In the genomic region with DNA sequence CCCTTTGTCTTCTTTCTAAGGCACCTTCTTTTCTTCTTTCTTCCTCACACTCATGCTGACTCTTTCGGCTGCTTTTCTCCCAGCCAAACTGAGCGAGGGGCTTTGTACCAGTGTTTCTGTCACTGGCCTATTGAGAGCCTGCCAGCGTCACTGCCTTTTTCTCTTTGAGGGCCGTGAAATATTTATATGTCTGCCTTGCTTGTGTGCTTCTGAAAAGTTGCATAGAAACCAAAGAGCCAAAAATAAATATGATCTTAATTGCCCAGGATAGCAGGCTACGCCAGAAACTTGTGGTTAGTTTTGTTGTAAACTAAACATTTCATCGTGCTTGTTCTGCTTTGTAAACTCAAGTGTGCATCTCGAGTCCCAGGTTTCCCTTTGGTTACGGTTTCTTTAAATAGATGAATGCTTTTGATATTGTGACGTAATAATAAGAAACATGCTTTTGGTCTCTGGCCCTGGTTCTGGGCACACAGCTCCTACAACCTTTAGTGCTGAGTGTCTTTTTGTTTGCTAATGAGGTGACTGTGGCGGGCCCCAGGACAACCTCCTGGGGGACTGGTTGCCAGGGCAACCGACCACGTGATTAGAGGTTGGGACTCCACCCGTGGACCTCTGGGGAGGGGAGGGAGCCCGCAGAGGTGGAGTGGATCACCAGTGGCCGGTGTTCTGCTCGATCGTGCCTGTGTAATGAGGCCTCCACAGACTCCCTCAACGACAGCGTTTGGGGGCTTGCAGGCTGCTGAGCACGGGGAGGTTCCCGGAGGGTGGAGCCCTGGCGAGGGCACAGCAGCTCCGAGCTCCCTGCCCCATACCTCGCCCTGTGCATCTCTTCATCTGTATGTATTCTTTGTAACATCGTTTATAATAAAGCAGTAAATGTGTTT, we compare ENCODE assay signal across 8 cellular contexts. TPM values are rescaled to one million over a fixed set of nuclear protein-coding genes. Genes with fewer than 3 reads are reported as not detected.
A peak's percentile ranks its signal among the peaks of the same experiment; 100 is the strongest.
DNase-seq lines count a peak whose midpoint lies in the region; ATAC-seq and TF ChIP-seq lines count a peak whose summit lies in the region.

No MANE protein-coding gene starts in this region.

- H3K4me3 ChIP-seq in brain microvascular endothelial cell (ENCODE audit: low read depth, low read length), result peak overlapping the region; percentile 22
- H3K4me3 ChIP-seq in suprapubic skin, result peak overlapping the region; percentile 24

- intact Hi-C loops in left colon (cut with DNase I, micrococcal nuclease), result no loop called here

- H3K27me3 ChIP-seq in brain microvascular endothelial cell (replicated peaks) (no peaks in the 10 kb centered on the region), suprapubic skin (no peaks in the 10 kb centered on the region)

- H3K36me3 ChIP-seq in brain microvascular endothelial cell (replicated peaks), result no peaks in the 10 kb centered on the region
- no peaks in the 10 kb centered on the region for H3K36me3 ChIP-seq in suprapubic skin

- 17% methylated on average over 16 of the region's 25 CpGs for WGBS in suprapubic skin

- TF ChIP-seq POLR2A in suprapubic skin (IDR thresholded peaks at IDR 0.05), result no peak

- TF ChIP-seq EP300 in suprapubic skin (IDR thresholded peaks at IDR 0.05), result no peak

- in situ Hi-C loops in brain microvascular endothelial cell (cut with HindIII; ENCODE audit: low pct_ligation_motif_present, low sequenced_read_pairs), result no loop called here

- H3K9me3 ChIP-seq in suprapubic skin, result no peaks in the 10 kb centered on the region

- H3K4me1 ChIP-seq in suprapubic skin, result peaks cover 14% of the 10 kb centered on the region

- no peak for TF ChIP-seq CTCF in brain microvascular endothelial cell (IDR thresholded peaks at IDR 0.05; ENCODE audit: low read depth, low read length, missing control alignments)
- no peak for TF ChIP-seq CTCF in suprapubic skin (IDR thresholded peaks at IDR 0.05)

- no peak overlapping the region for H3K27ac ChIP-seq in brain microvascular endothelial cell
- peak overlapping the region; percentile 77 for H3K27ac ChIP-seq in suprapubic skin

- peak; percentile 65 for ATAC-seq in GM18873 (IDR thresholded peaks at IDR 0.05; ENCODE audit: low FRiP score, unreplicated experiment)
- peak; percentile 73 for ATAC-seq in HG03066 (IDR thresholded peaks at IDR 0.05; ENCODE audit: low read depth, unreplicated experiment)
- ATAC-seq in left colon, result peak; percentile 43

- DNase-seq in CD1c-positive myeloid dendritic cell (ENCODE audit: extremely low spot score) (peak; percentile 34), NCI-H2227 (lab: John Stamatoyannopoulos, UW; ENCODE audit: unreplicated experiment) (peak; percentile 74), brain microvascular endothelial cell (peak; percentile 15), left colon (peak; percentile 76 to 83), suprapubic skin (ENCODE audit: low spot score in 2 of 2) (peak; percentile 84), HuH-7.5 (ENCODE audit: low spot score) (no peak)

RNA-seq across cellular contexts. Expression of gene SLC37A1, which starts 10.9 kb away (rescaled TPM):
- total RNA-seq in left colon (100 to 1,000 TPM in 1 of 2 donors, 10 to 100 TPM in 1; 63.5 to 171 TPM), suprapubic skin (10 to 100 TPM; 10.2 to 23.1 (median 19.6) TPM)

RNA-seq across cellular contexts. Expression of gene RSPH1, which starts 28.6 kb away (rescaled TPM):
- total RNA-seq in left colon, result 1 to 10 TPM; 3.3 to 7.4 TPM
- 1 to 10 TPM in 3 of 4 donors, under 1 TPM in 1; 0.81 to 3.2 (median 2.0) TPM for total RNA-seq in suprapubic skin
